Comparison of ENCODE assay signal across 8 cellular contexts in genomic region chr17:7916383-7916677, GRCh38. TPM values are rescaled to one million over a fixed set of nuclear protein-coding genes. Genes with fewer than 3 reads are reported as not detected.
A peak's percentile ranks its signal among the peaks of the same experiment; 100 is the strongest.
DNase-seq lines count a peak whose midpoint lies in the region; ATAC-seq and TF ChIP-seq lines count a peak whose summit lies in the region.

No MANE protein-coding gene starts in this region.

- peaks cover 13% of the 10 kb centered on the region for H3K4me1 Mint-ChIP-seq in WTC11
- H3K4me1 Mint-ChIP-seq in stimulated activated naive CD8-positive, alpha-beta T cell treated with anti-CD3 and anti-CD28 coated beads, Interleukin-15, amount 100 ng/mL, for 72 hours = peaks cover 31% of the 10 kb centered on the region

- H4K20me1 ChIP-seq in hepatocyte (ENCODE audit: insufficient read depth, poor library complexity, severe bottlenecking) = no peaks in the 10 kb centered on the region

- peak overlapping the region; percentile 22 for H3K4me3 ChIP-seq in hepatocyte

- H3K4me3 Mint-ChIP-seq in WTC11 = peak overlapping the region; percentile 62
- peak overlapping the region; percentile 87 to 95 for H3K4me3 Mint-ChIP-seq in stimulated activated naive CD8-positive, alpha-beta T cell treated with anti-CD3 and anti-CD28 coated beads, Interleukin-15, amount 100 ng/mL, for 72 hours

- H3K4me1 ChIP-seq in hepatocyte (ENCODE audit: insufficient read depth) = peaks cover 17% of the 10 kb centered on the region

- H2AFZ ChIP-seq in hepatocyte = peak overlapping the region; percentile 85

- 60% methylated on average over 11 of the region's 15 CpGs for WGBS in hepatocyte (ENCODE audit: low lambda C conversion rate, missing lambda C conversion rate)

- CTCF ChIA-PET in WTC11 (lab: Charles Lee) = interaction anchor here (0.8 to 6.3 kb wide), 9 partner anchors 31 to 173 kb away, joined by 3 to 53 read pairs (median 5); partner anchors contain the start of gene NAA38

- TF ChIP-seq CTCF in WTC11 (IDR thresholded peaks at IDR 0.05) (no peak), hepatocyte (IDR thresholded peaks at IDR 0.05; ENCODE audit: poor library complexity) (no peak)

- peak overlapping the region; percentile 96 for H3K27ac ChIP-seq in hepatocyte

- peak; percentile 58 for DNase-seq in DMS79 treated with DMSO at 0.1 percent for 48 hours (lab: John Stamatoyannopoulos, UW)
- DNase-seq in DMS79 (lab: John Stamatoyannopoulos, UW) = no peak
- no peak for DNase-seq in WTC11 (ENCODE audit: low spot score)
- DNase-seq in hepatocyte (ENCODE audit: low spot score) = no peak
- DNase-seq in stimulated activated naive CD8-positive, alpha-beta T cell treated with anti-CD3 and anti-CD28 coated beads, Interleukin-15, amount 100 ng/mL, for 72 hours = no peak
- no peak for DNase-seq in DMS53 (lab: John Stamatoyannopoulos, UW)

- H3K27me3 Mint-ChIP-seq in WTC11 (ENCODE audit: low read depth) = peaks cover 75% of the 10 kb centered on the region
- H3K27me3 Mint-ChIP-seq in stimulated activated naive CD8-positive, alpha-beta T cell treated with anti-CD3 and anti-CD28 coated beads, Interleukin-15, amount 100 ng/mL, for 72 hours = no peaks in the 10 kb centered on the region

- H3K9me2 ChIP-seq in hepatocyte (replicated peaks; ENCODE audit: insufficient read depth) = no peaks in the 10 kb centered on the region

- H3K27me3 ChIP-seq in hepatocyte = no peaks in the 10 kb centered on the region

- 0 out of 2 replicates have a peak, but pooled peaks cover 3% of the 10 kb centered on the region for H3K9me3 Mint-ChIP-seq in WTC11
- no peaks in the 10 kb centered on the region for H3K9me3 Mint-ChIP-seq in stimulated activated naive CD8-positive, alpha-beta T cell treated with anti-CD3 and anti-CD28 coated beads, Interleukin-15, amount 100 ng/mL, for 72 hours

- no peaks in the 10 kb centered on the region for H3K79me2 ChIP-seq in hepatocyte

- peak overlapping the region; percentile 83 for H3K4me2 ChIP-seq in hepatocyte

- ATAC-seq in WTC11 = no peak
- ATAC-seq in stimulated activated naive CD8-positive, alpha-beta T cell treated with anti-CD3 and anti-CD28 coated beads, Interleukin-15, amount 100 ng/mL, for 72 hours = no peak
- ATAC-seq in GM18511 (IDR thresholded peaks at IDR 0.05; ENCODE audit: unreplicated experiment) = no peak
- no peak for ATAC-seq in GM21360 (IDR thresholded peaks at IDR 0.05; ENCODE audit: unreplicated experiment)

- POLR2A ChIA-PET in WTC11 (lab: Charles Lee) = no interaction called here

- no peaks in the 10 kb centered on the region for H3K36me3 ChIP-seq in hepatocyte (replicated peaks; ENCODE audit: insufficient read depth, low read depth)

- H3K9me3 ChIP-seq in hepatocyte (ENCODE audit: low read depth) = no peaks in the 10 kb centered on the region

- no peaks in the 10 kb centered on the region for H3K36me3 Mint-ChIP-seq in WTC11

- H3K27ac Mint-ChIP-seq in WTC11 = no peak overlapping the region
- peak overlapping the region in 1 of 2 donors; percentile 85 for H3K27ac Mint-ChIP-seq in stimulated activated naive CD8-positive, alpha-beta T cell treated with anti-CD3 and anti-CD28 coated beads, Interleukin-15, amount 100 ng/mL, for 72 hours

TF ChIP-seq in WTC11, 78 proteins besides CTCF, POLR2A, EP300 and RAD21 (continues in another document):
- TF ChIP-seq, protein P1, sequence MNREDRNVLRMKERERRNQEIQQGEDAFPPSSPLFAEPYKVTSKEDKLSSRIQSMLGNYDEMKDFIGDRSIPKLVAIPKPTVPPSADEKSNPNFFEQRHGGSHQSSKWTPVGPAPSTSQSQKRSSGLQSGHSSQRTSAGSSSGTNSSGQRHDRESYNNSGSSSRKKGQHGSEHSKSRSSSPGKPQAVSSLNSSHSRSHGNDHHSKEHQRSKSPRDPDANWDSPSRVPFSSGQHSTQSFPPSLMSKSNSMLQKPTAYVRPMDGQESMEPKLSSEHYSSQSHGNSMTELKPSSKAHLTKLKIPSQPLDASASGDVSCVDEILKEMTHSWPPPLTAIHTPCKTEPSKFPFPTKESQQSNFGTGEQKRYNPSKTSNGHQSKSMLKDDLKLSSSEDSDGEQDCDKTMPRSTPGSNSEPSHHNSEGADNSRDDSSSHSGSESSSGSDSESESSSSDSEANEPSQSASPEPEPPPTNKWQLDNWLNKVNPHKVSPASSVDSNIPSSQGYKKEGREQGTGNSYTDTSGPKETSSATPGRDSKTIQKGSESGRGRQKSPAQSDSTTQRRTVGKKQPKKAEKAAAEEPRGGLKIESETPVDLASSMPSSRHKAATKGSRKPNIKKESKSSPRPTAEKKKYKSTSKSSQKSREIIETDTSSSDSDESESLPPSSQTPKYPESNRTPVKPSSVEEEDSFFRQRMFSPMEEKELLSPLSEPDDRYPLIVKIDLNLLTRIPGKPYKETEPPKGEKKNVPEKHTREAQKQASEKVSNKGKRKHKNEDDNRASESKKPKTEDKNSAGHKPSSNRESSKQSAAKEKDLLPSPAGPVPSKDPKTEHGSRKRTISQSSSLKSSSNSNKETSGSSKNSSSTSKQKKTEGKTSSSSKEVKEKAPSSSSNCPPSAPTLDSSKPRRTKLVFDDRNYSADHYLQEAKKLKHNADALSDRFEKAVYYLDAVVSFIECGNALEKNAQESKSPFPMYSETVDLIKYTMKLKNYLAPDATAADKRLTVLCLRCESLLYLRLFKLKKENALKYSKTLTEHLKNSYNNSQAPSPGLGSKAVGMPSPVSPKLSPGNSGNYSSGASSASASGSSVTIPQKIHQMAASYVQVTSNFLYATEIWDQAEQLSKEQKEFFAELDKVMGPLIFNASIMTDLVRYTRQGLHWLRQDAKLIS (CRISPR knock-in tag; IDR thresholded peaks at IDR 0.05; ENCODE audit: borderline replicate concordance) = no peak
- TF ChIP-seq IRF1 (CRISPR knock-in tag; IDR thresholded peaks at IDR 0.05) = no peak
- no peak; the same call in 1 of the 2 replicates for TF ChIP-seq ZNF138 (CRISPR knock-in tag; conservative IDR thresholded peaks at IDR 0.05)
- TF ChIP-seq ZNF416 (CRISPR knock-in tag; IDR thresholded peaks at IDR 0.05) = no peak
- TF ChIP-seq, protein P2, sequence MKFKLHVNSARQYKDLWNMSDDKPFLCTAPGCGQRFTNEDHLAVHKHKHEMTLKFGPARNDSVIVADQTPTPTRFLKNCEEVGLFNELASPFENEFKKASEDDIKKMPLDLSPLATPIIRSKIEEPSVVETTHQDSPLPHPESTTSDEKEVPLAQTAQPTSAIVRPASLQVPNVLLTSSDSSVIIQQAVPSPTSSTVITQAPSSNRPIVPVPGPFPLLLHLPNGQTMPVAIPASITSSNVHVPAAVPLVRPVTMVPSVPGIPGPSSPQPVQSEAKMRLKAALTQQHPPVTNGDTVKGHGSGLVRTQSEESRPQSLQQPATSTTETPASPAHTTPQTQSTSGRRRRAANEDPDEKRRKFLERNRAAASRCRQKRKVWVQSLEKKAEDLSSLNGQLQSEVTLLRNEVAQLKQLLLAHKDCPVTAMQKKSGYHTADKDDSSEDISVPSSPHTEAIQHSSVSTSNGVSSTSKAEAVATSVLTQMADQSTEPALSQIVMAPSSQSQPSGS (CRISPR knock-in tag; IDR thresholded peaks at IDR 0.05; ENCODE audit: borderline replicate concordance, low read depth) = no peak
- no peak for TF ChIP-seq PRRX2 (CRISPR knock-in tag; IDR thresholded peaks at IDR 0.05)
- TF ChIP-seq, protein P3, sequence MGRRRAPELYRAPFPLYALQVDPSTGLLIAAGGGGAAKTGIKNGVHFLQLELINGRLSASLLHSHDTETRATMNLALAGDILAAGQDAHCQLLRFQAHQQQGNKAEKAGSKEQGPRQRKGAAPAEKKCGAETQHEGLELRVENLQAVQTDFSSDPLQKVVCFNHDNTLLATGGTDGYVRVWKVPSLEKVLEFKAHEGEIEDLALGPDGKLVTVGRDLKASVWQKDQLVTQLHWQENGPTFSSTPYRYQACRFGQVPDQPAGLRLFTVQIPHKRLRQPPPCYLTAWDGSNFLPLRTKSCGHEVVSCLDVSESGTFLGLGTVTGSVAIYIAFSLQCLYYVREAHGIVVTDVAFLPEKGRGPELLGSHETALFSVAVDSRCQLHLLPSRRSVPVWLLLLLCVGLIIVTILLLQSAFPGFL (CRISPR knock-in tag; IDR thresholded peaks at IDR 0.05; ENCODE audit: borderline replicate concordance) = 0 out of 2 replicates have a peak, but pooled peaks have one; percentile 12
- TF ChIP-seq IRF2 (CRISPR knock-in tag; IDR thresholded peaks at IDR 0.05; ENCODE audit: borderline replicate concordance, low read depth) = no peak
- TF ChIP-seq ATF1 (CRISPR knock-in tag; IDR thresholded peaks at IDR 0.05) = no peak

RNA-seq across cellular contexts. Expression of gene RNF227, which starts 0.2 kb away (rescaled TPM):
- total RNA-seq in WTC11 (2021) (0.83 to 1.8 TPM (median 0.94 TPM) in 3 replicates), hepatocyte (2.9 and 3.5 TPM in 2 replicates)
- 2.5 and 4.8 TPM in 2 replicates for polyA plus RNA-seq in hepatocyte

RNA-seq across cellular contexts. Expression of gene KCNAB3, which starts 13.3 kb away (rescaled TPM):
- total RNA-seq in WTC11 (2021) (3.2 to 6.7 TPM (median 6.5 TPM) in 3 replicates), hepatocyte (1.4 and 1.8 TPM in 2 replicates)
- polyA plus RNA-seq in hepatocyte = 1.8 and 3.8 TPM in 2 replicates

RNA-seq across cellular contexts. Expression of gene TRAPPC1, which starts 15.4 kb away (rescaled TPM):
- 99.7 to 135 TPM (median 125 TPM) in 3 replicates for total RNA-seq in WTC11 (2021)
- total RNA-seq in hepatocyte = 20.7 and 29.5 TPM in 2 replicates
- polyA plus RNA-seq in hepatocyte = 272 and 299 TPM in 2 replicates

RNA-seq across cellular contexts. Expression of gene CNTROB, which starts 15.7 kb away (rescaled TPM):
- total RNA-seq in WTC11 (2021) (37.0 to 39.7 TPM (median 38.5 TPM) in 3 replicates), hepatocyte (19.4 and 21.1 TPM in 2 replicates)
- 30.6 and 37.5 TPM in 2 replicates for polyA plus RNA-seq in hepatocyte

RNA-seq across cellular contexts. Expression of gene CHD3, which starts 27.7 kb away (rescaled TPM):
- total RNA-seq in WTC11 (2021) = 38.9 to 42.0 TPM (median 39.5 TPM) in 3 replicates
- 65.6 and 75.3 TPM in 2 replicates for total RNA-seq in hepatocyte
- polyA plus RNA-seq in hepatocyte = 41.2 and 49.4 TPM in 2 replicates
